In genomic region chr19:38850231-38850975, GRCh38 we compare ENCODE assay signal across 8 cellular contexts. TPM values are rescaled to one million over a fixed set of nuclear protein-coding genes. Genes with fewer than 3 reads are reported as not detected.
DNase-seq lines count a peak whose midpoint lies in the region; ATAC-seq lines count a peak whose summit lies in the region.

No MANE protein-coding gene starts in this region.

- DNase-seq in DMS153 (lab: John Stamatoyannopoulos, UW) (peak; percentile 100), OCI-M1 (lab: John Stamatoyannopoulos, UW) (peak; percentile 100), activated T-cell treated with anti-CD3 and anti-CD28 coated beads for 48 hours (ENCODE audit: low read depth) (peak; percentile 98), epithelial cell of prostate (ENCODE audit: low read depth, low spot score) (peak; percentile 100)
- peak; percentile 94 to 97 for DNase-seq in stimulated activated CD8-positive, alpha-beta memory T cell treated with anti-CD3 and anti-CD28 coated beads, Interleukin-2, amount 100 ng/mL, for 48 hours (ENCODE audit: low read depth in 2 of 2)

- H3K9me3 ChIP-seq in mononuclear cell (ENCODE audit: low read depth, low read length), result no peaks in the 10 kb centered on the region

- H3K36me3 Mint-ChIP-seq in IgD-negative memory B cell, result peaks cover 2% of the 10 kb centered on the region

- peak overlapping the region; percentile 88 to 100 (median 99) for H3K27ac Mint-ChIP-seq in IgD-negative memory B cell

- H3K27me3 Mint-ChIP-seq in IgD-negative memory B cell, result peaks cover 2% of the 10 kb centered on the region

- H3K27me3 ChIP-seq in mononuclear cell (ENCODE audit: insufficient read depth, low read length), result no peaks in the 10 kb centered on the region

- H3K9me3 Mint-ChIP-seq in IgD-negative memory B cell, result no peaks in the 10 kb centered on the region

- H3K4me3 Mint-ChIP-seq in IgD-negative memory B cell, result peak overlapping the region; percentile 73 to 98 (median 94)

- peak overlapping the region; percentile 80 for H3K4me3 ChIP-seq in mononuclear cell (ENCODE audit: low read length)

- peaks cover 8 to 36% (median 33%) of the 10 kb centered on the region in 3 donors for H3K4me1 Mint-ChIP-seq in IgD-negative memory B cell

- peak overlapping the region; percentile 99 for H3K27ac ChIP-seq in epithelial cell of prostate

- ATAC-seq in GM21576 (IDR thresholded peaks at IDR 0.05; ENCODE audit: unreplicated experiment), result peak; percentile 71

- peaks cover 58% of the 10 kb centered on the region for H3K4me1 ChIP-seq in mononuclear cell (ENCODE audit: insufficient read depth, low read length)

RNA-seq across cellular contexts. Expression of gene HNRNPL, which starts 0.6 kb away (rescaled TPM):
- 78.9 TPM for polyA plus RNA-seq in IgD-negative memory B cell
- total RNA-seq in mononuclear cell, result 304 TPM

RNA-seq across cellular contexts. Expression of gene ECH1, which starts 18.8 kb away (rescaled TPM):
- 307 TPM for polyA plus RNA-seq in IgD-negative memory B cell
- 14.3 TPM for total RNA-seq in mononuclear cell

RNA-seq across cellular contexts. Expression of gene RINL, which starts 27.7 kb away (rescaled TPM):
- polyA plus RNA-seq in IgD-negative memory B cell, result 61.3 TPM
- 8.1 TPM for total RNA-seq in mononuclear cell

RNA-seq across cellular contexts. Expression of gene LGALS4, which starts 37.7 kb away (rescaled TPM):
- not detected for polyA plus RNA-seq in IgD-negative memory B cell
- total RNA-seq in mononuclear cell, result 0.21 TPM

RNA-seq across cellular contexts. Expression of gene SIRT2, which starts 49.0 kb away (rescaled TPM):
- 45.5 TPM for polyA plus RNA-seq in IgD-negative memory B cell
- 50.7 TPM for total RNA-seq in mononuclear cell

Comparison
In these comparisons a context has a peak if more than half of its experiments do, and no peak if none do; other contexts are left out.
1. Peak in every context shown above with its lines: DNase-seq, ATAC-seq, H3K4me3 ChIP-seq and H3K27ac ChIP-seq.